Comparison of ENCODE assay signal across 18 cellular contexts in genomic region chr17:16468428-16468992, GRCh38. TPM values are rescaled to one million over a fixed set of nuclear protein-coding genes. Genes with fewer than 3 reads are reported as not detected.
DNase-seq lines count a peak whose midpoint lies in the region; ATAC-seq and TF ChIP-seq lines count a peak whose summit lies in the region.
"Had no signal": no experiment of that assay in that cellular context is flagged by ENCODE, and none has a peak within 500 bp of the region (broad histone marks: within the 10 kb centered on the region; RNA-seq: fewer than 3 reads in every experiment).

No MANE protein-coding gene starts in this region.

- H3K36me3 Mint-ChIP-seq in activated naive CD8-positive, alpha-beta T cell treated with anti-CD3 and anti-CD28 coated beads, Interleukin-2, amount 50 U/mL, for 24 hours (ENCODE audit: low read depth) = no peaks in the 10 kb centered on the region
- H3K36me3 Mint-ChIP-seq: CD14-positive monocyte had no signal

- no peak overlapping the region for H3K9ac ChIP-seq in HCT116 (ENCODE audit: low read length)

- in situ Hi-C loops in transverse colon (cut with MboI; ENCODE audit: low pct_ligation_motif_present in 1 of 4, low pct_unique_long_range_greater_than_20kb in 1 of 4, low sequenced_read_pairs in 3 of 4) = no loop called here

- no peaks in the 10 kb centered on the region for H3K4me1 Mint-ChIP-seq in activated naive CD8-positive, alpha-beta T cell treated with anti-CD3 and anti-CD28 coated beads, Interleukin-2, amount 50 U/mL, for 24 hours

- WGBS in hepatocyte (ENCODE audit: low lambda C conversion rate, missing lambda C conversion rate) = 57% methylated on average over 4 of the region's 4 CpGs
- 25 to 62% methylated on average over 1 to 4 of the region's 4 CpGs for WGBS in transverse colon (ENCODE audit: low coverage in 1 of 2), 2 donors

- no peak overlapping the region for H3K27ac Mint-ChIP-seq in activated naive CD8-positive, alpha-beta T cell treated with anti-CD3 and anti-CD28 coated beads, Interleukin-2, amount 50 U/mL, for 24 hours
- H3K27ac Mint-ChIP-seq: CD14-positive monocyte; CD8-positive, alpha-beta T cell; HFFc6 had no signal

- H3K4me2 ChIP-seq in HCT116 (ENCODE audit: low read length) (no peak overlapping the region), hepatocyte (peak overlapping the region; percentile 12)
- H3K4me2 ChIP-seq: A549 had no signal

- no peak for TF ChIP-seq EP300 in transverse colon (IDR thresholded peaks at IDR 0.05; ENCODE audit: low read depth)

- H2AFZ ChIP-seq in HCT116 (ENCODE audit: low read depth, low read length, poor library complexity, severe bottlenecking) = no peak overlapping the region
- H2AFZ ChIP-seq in hepatocyte = no peak overlapping the region

- H3K9me3 ChIP-seq in HCT116 (ENCODE audit: control insufficient read depth in 1 of 2, insufficient read depth in 1 of 2, low read depth in 1 of 2, low read length in 2 of 2) (no peaks in the 10 kb centered on the region), Peyer's patch (no peaks in the 10 kb centered on the region), hepatocyte (ENCODE audit: low read depth) (no peaks in the 10 kb centered on the region), transverse colon (no peaks in the 10 kb centered on the region), breast epithelium (no peaks in the 10 kb centered on the region)
- H3K9me3 ChIP-seq: A549, BE2C, HAP-1 had no signal

- CTCF ChIA-PET in HCT116 (lab: Charles Lee) = no interaction called here

- H3K4me1 ChIP-seq in HCT116 (ENCODE audit: control insufficient read depth in 1 of 2, insufficient read depth in 2 of 2, low read length in 2 of 2) (peaks cover 0 to 9% of the 10 kb centered on the region in 2 experiments; a peak in 1 of 4 replicates), Peyer's patch (peaks cover 0 to 63% (median 10%) of the 10 kb centered on the region in 4 donors), hepatocyte (ENCODE audit: insufficient read depth) (peaks cover 55% of the 10 kb centered on the region), transverse colon (peaks cover 26 to 51% (median 31%) of the 10 kb centered on the region in 4 donors), breast epithelium (no peaks in the 10 kb centered on the region)
- H3K4me1 ChIP-seq: HAP-1 had no signal

- POLR2A ChIA-PET in HCT116 (lab: Charles Lee) = interaction anchor here (1.1 kb wide), 1 partner anchor 11 kb away, joined by 3 read pairs; no protein-coding TSS in a partner anchor

- no peak overlapping the region for H3K4me3 Mint-ChIP-seq in activated naive CD8-positive, alpha-beta T cell treated with anti-CD3 and anti-CD28 coated beads, Interleukin-2, amount 50 U/mL, for 24 hours
- H3K4me3 Mint-ChIP-seq: CD14-positive monocyte; CD8-positive, alpha-beta T cell; HFFc6 had no signal

- no peaks in the 10 kb centered on the region for H3K9me3 Mint-ChIP-seq in activated naive CD8-positive, alpha-beta T cell treated with anti-CD3 and anti-CD28 coated beads, Interleukin-2, amount 50 U/mL, for 24 hours
- H3K9me3 Mint-ChIP-seq: CD8-positive, alpha-beta T cell; HFFc6 had no signal

- TF ChIP-seq RAD21 in HCT116 (IDR thresholded peaks at IDR 0.05; ENCODE audit: low read depth) = no peak

- intact Hi-C loops in HCT116 (cut with micrococcal nuclease) (no loop called here), transverse colon (cut with DNase I; ENCODE audit: low total_unique reads) (no loop called here), breast epithelium (cut with DNase I; ENCODE audit: low total_unique reads) (loop anchor here (10.0 kb wide), 1 partner anchor 46 kb away; no protein-coding TSS in a partner anchor)

- RAD21 ChIA-PET in HCT116 (lab: Charles Lee; ENCODE audit: low non-redundant PET in 1 of 2, low total read pairs in 2 of 2, uncharacterized antibody in 2 of 2, unreplicated experiment in 2 of 2) = no interaction called here

- TF ChIP-seq CTCF in HCT116 (IDR thresholded peaks at IDR 0.05 in 2 of 3, conservative IDR thresholded peaks at IDR 0.05 in 1 of 3; ENCODE audit: borderline replicate concordance in 1 of 3, insufficient read depth in 1 of 3, low read depth in 2 of 3, low read length in 2 of 3) = no peak
- TF ChIP-seq CTCF in Peyer's patch (IDR thresholded peaks at IDR 0.05) = no peak
- no peak for TF ChIP-seq CTCF in hepatocyte (IDR thresholded peaks at IDR 0.05; ENCODE audit: poor library complexity)
- no peak for TF ChIP-seq CTCF in transverse colon (IDR thresholded peaks at IDR 0.05)
- no peak for TF ChIP-seq CTCF in breast epithelium (IDR thresholded peaks at IDR 0.05)

- H3K9me2 ChIP-seq in HCT116 (ENCODE audit: insufficient read depth) (no peaks in the 10 kb centered on the region), hepatocyte (replicated peaks; ENCODE audit: insufficient read depth) (no peaks in the 10 kb centered on the region)

- no peaks in the 10 kb centered on the region for H4K20me1 ChIP-seq in HCT116 (ENCODE audit: insufficient read depth)
- H4K20me1 ChIP-seq in hepatocyte (ENCODE audit: insufficient read depth, poor library complexity, severe bottlenecking) = no peaks in the 10 kb centered on the region

- no peak for ATAC-seq in HCT116
- no peak for ATAC-seq in activated naive CD8-positive, alpha-beta T cell treated with anti-CD3 and anti-CD28 coated beads, Interleukin-2, amount 50 U/mL, for 24 hours
- ATAC-seq: A549; CD8-positive, alpha-beta T cell had no signal

- H3K36me3 ChIP-seq in HCT116 (ENCODE audit: control insufficient read depth in 1 of 2, insufficient read depth in 2 of 2, low read length in 2 of 2) = no peaks in the 10 kb centered on the region
- H3K36me3 ChIP-seq in Peyer's patch = no peaks in the 10 kb centered on the region
- no peaks in the 10 kb centered on the region for H3K36me3 ChIP-seq in hepatocyte (replicated peaks; ENCODE audit: insufficient read depth, low read depth)
- no peaks in the 10 kb centered on the region for H3K36me3 ChIP-seq in transverse colon
- no peaks in the 10 kb centered on the region for H3K36me3 ChIP-seq in breast epithelium
- H3K36me3 ChIP-seq: BE2C, HAP-1 had no signal

- H3K27ac ChIP-seq in HCT116 (ENCODE audit: low read depth, low read length) (no peak overlapping the region), Peyer's patch (peak overlapping the region in 3 of 4 donors; percentile 74 to 99 (median 96)), hepatocyte (peak overlapping the region; percentile 98), transverse colon (peak overlapping the region; percentile 4 to 88 (median 83)), breast epithelium (no peak overlapping the region)
- H3K27ac ChIP-seq: A549 had no signal

- BruUV-seq in HCT116 (replicated peaks; lab: Mats Ljungman, UMichigan) = no TSS peak

- H3K79me2 ChIP-seq in HCT116 (ENCODE audit: insufficient read depth, low read length) (no peaks in the 10 kb centered on the region), hepatocyte (peaks cover 22% of the 10 kb centered on the region)

- DNase-seq in HCT116 (ENCODE audit: low read depth, low spot score) = no peak
- no peak for DNase-seq in Peyer's patch
- no peak for DNase-seq in hepatocyte (ENCODE audit: low spot score)
- no peak for DNase-seq in transverse colon
- no peak for DNase-seq in activated naive CD8-positive, alpha-beta T cell treated with anti-CD3 and anti-CD28 coated beads, Interleukin-2, amount 50 U/mL, for 24 hours
- no peak for DNase-seq in breast epithelium (ENCODE audit: low spot score in 2 of 2)
- no peak for DNase-seq in NCI-H146 (lab: John Stamatoyannopoulos, UW)
- DNase-seq: BE2C; CD8-positive, alpha-beta T cell; COR-L47; DMS153; DMS79 treated with DMSO at 0.1 percent for 48 hours; EL; HFFc6 had no signal

- H3K27me3 Mint-ChIP-seq in activated naive CD8-positive, alpha-beta T cell treated with anti-CD3 and anti-CD28 coated beads, Interleukin-2, amount 50 U/mL, for 24 hours = no peaks in the 10 kb centered on the region

- H3K27me3 ChIP-seq in HCT116 (ENCODE audit: insufficient read depth, low read length) (no peaks in the 10 kb centered on the region), Peyer's patch (no peaks in the 10 kb centered on the region), hepatocyte (no peaks in the 10 kb centered on the region), transverse colon (no peaks in the 10 kb centered on the region), breast epithelium (no peaks in the 10 kb centered on the region)
- H3K27me3 ChIP-seq: BE2C had no signal

- no peak overlapping the region for H3K4me3 ChIP-seq in HCT116 (replicated peaks in 1 of 2; ENCODE audit: low read depth in 1 of 2, low read length in 2 of 2)
- no peak overlapping the region for H3K4me3 ChIP-seq in Peyer's patch
- H3K4me3 ChIP-seq in hepatocyte = no peak overlapping the region
- H3K4me3 ChIP-seq in transverse colon = no peak overlapping the region
- no peak overlapping the region for H3K4me3 ChIP-seq in breast epithelium
- H3K4me3 ChIP-seq: A549, HAP-1 had no signal

- TF ChIP-seq POLR2A in HCT116 (IDR thresholded peaks at IDR 0.05; ENCODE audit: borderline replicate concordance, extremely low read depth, insufficient read depth, insufficient read length) (no peak), Peyer's patch (IDR thresholded peaks at IDR 0.05) (no peak), transverse colon (IDR thresholded peaks at IDR 0.05) (no peak), breast epithelium (IDR thresholded peaks at IDR 0.05) (no peak)

TF ChIP-seq in HCT116, 20 proteins besides CTCF, POLR2A, EP300 and RAD21 (continues in another document):
- no peak for TF ChIP-seq TCF7L2 (IDR thresholded peaks at IDR 0.05; ENCODE audit: borderline replicate concordance, extremely low read depth, insufficient read depth, insufficient read length)
- peak; percentile 27; the same call in 1 of the 2 replicates for TF ChIP-seq POLR2AphosphoS5 (IDR thresholded peaks at IDR 0.05; ENCODE audit: low read depth, low read length)
- TF ChIP-seq, protein P1, sequence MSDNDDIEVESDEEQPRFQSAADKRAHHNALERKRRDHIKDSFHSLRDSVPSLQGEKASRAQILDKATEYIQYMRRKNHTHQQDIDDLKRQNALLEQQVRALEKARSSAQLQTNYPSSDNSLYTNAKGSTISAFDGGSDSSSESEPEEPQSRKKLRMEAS (IDR thresholded peaks at IDR 0.05) = no peak
- no peak for TF ChIP-seq SIN3A (IDR thresholded peaks at IDR 0.05; ENCODE audit: low read depth)

RNA-seq across cellular contexts. Expression of gene LRRC75A, which starts 23.5 kb away (rescaled TPM):
- total RNA-seq in HCT116 (2021; ENCODE audit: unreplicated experiment) (2.3 TPM), Peyer's patch (100 to 1,000 TPM in 3 of 4 donors, 10 to 100 TPM in 1; 48.7 to 213 (median 187) TPM), hepatocyte (15.0 and 18.0 TPM in 2 replicates), transverse colon (100 to 1,000 TPM in 2 of 4 donors, 10 to 100 TPM in 2; 67.9 to 194 (median 115) TPM), breast epithelium (1 to 10 TPM; 1.5 to 3.3 (median 1.6) TPM)
- polyA plus RNA-seq in HCT116 (2012) = 2.4 and 2.7 TPM in 2 replicates
- 7.7 and 10.7 TPM in 2 replicates for polyA plus RNA-seq in hepatocyte
- total RNA-seq: HT1080 had no signal

RNA-seq across cellular contexts. Expression of gene TRPV2, which starts 53.1 kb away (rescaled TPM):
- total RNA-seq in HCT116 (2021; ENCODE audit: unreplicated experiment) = 2.7 TPM
- 1.4 and 2.5 TPM in 2 replicates for polyA plus RNA-seq in HCT116 (2012)
- 10 to 100 TPM in 2 of 4 donors, 1 to 10 TPM in 2; 3.9 to 19.0 (median 7.7) TPM for total RNA-seq in Peyer's patch
- 1.8 and 7.7 TPM in 2 replicates for total RNA-seq in hepatocyte
- 10.1 and 15.2 TPM in 2 replicates for polyA plus RNA-seq in hepatocyte
- 1 to 10 TPM; 2.4 to 8.2 (median 4.4) TPM for total RNA-seq in transverse colon
- total RNA-seq in breast epithelium = 10 to 100 TPM in 2 of 3 donors, 1 to 10 TPM in 1; 6.6 to 14.2 (median 11.3) TPM

Comparison
In these comparisons a context has a peak if more than half of its experiments do, and no peak if none do; other contexts are left out.
1. H3K27ac ChIP-seq: peak in Peyer's patch (3 of 4), hepatocyte (single experiment) and transverse colon (4 of 4); none in HCT116 (single experiment) and breast epithelium (0 of 2).